8 cellular contexts compared by ENCODE assay signal in genomic region chr7:26500749-26501352, GRCh38.
DNase-seq lines count a peak whose midpoint lies in the region; ATAC-seq and TF ChIP-seq lines count a peak whose summit lies in the region.

No MANE protein-coding gene starts in this region.

- H3K36me3 ChIP-seq in osteoblast (ENCODE audit: insufficient read depth, low read length) = no peaks in the 10 kb centered on the region

- in situ Hi-C loops in T47D (cut with HindIII; ENCODE audit: low pct_unique_long_range_greater_than_20kb, low sequenced_read_pairs) = no loop called here

- no peak overlapping the region for H3K4me2 ChIP-seq in osteoblast (ENCODE audit: insufficient read depth, low read length)

- ATAC-seq in GM18907 (IDR thresholded peaks at IDR 0.05; ENCODE audit: unreplicated experiment) (no peak), HG02763 (IDR thresholded peaks at IDR 0.05; ENCODE audit: unreplicated experiment) (no peak)

- TF ChIP-seq CTCF in GM12874 (IDR thresholded peaks at IDR 0.05; ENCODE audit: insufficient read depth, low read depth, low read length) (peak; percentile 43; the same call in 1 of the 2 replicates), osteoblast (IDR thresholded peaks at IDR 0.05; ENCODE audit: extremely low read depth, low read depth, low read length) (peak; percentile 51)

- no peaks in the 10 kb centered on the region for H3K4me1 ChIP-seq in osteoblast (ENCODE audit: insufficient read depth, low read length)

- H3K27me3 ChIP-seq in osteoblast (ENCODE audit: insufficient read depth, low read length) = no peaks in the 10 kb centered on the region

- no peaks in the 10 kb centered on the region for H3K9me3 ChIP-seq in osteoblast (ENCODE audit: low read depth, low read length)

- H3K27ac ChIP-seq in osteoblast (ENCODE audit: low read depth, low read length) = no peak overlapping the region

- peak; percentile 57 for DNase-seq in AG08395 (ENCODE audit: low spot score)
- DNase-seq in NCI-H226 = peak; percentile 27
- DNase-seq in T47D (ENCODE audit: low read depth in 1 of 2, low spot score in 1 of 2) = peak; percentile 27 to 72
- no peak for DNase-seq in osteoblast (ENCODE audit: insufficient read length, low spot score, missing footprints)
- no peak for DNase-seq in activated gamma-delta T cell (lab: John Stamatoyannopoulos, UW)

- H3K79me2 ChIP-seq in osteoblast (ENCODE audit: insufficient read depth, low read length) = no peaks in the 10 kb centered on the region

- no peak overlapping the region for H2AFZ ChIP-seq in osteoblast (ENCODE audit: low read length)

- H4K20me1 ChIP-seq in osteoblast (ENCODE audit: insufficient read depth, low read length) = no peaks in the 10 kb centered on the region

- no peak overlapping the region for H3K4me3 ChIP-seq in osteoblast (ENCODE audit: insufficient read depth, low read length)

Comparison
In these comparisons a context has a peak if more than half of its experiments do, and no peak if none do; other contexts are left out.
1. DNase-seq: peak in AG08395 (single experiment), NCI-H226 (single experiment) and T47D (2 of 2); none in osteoblast (single experiment) and activated gamma-delta T cell (single experiment).